Comparison of ENCODE assay signal across 34 cellular contexts in genomic region chr1:199808110-199808870, GRCh38.
A peak's percentile ranks its signal among the peaks of the same experiment; 100 is the strongest.
DNase-seq lines count a peak whose midpoint lies in the region; FAIRE-seq and TF ChIP-seq lines count a peak whose summit lies in the region.
"Had no signal": no experiment of that assay in that cellular context is flagged by ENCODE, and none has a peak within 500 bp of the region (broad histone marks: within the 10 kb centered on the region; RNA-seq: fewer than 3 reads in every experiment).

No MANE protein-coding gene starts in this region.

- in situ Hi-C loops in mammary epithelial cell (cut with MboI; ENCODE audit: low sequenced_read_pairs in 2 of 2): no loop called here

- H3K9me3 ChIP-seq in mammary epithelial cell (replicated peaks; ENCODE audit: insufficient read depth, low read length) (no peaks in the 10 kb centered on the region), breast epithelium (no peaks in the 10 kb centered on the region), tibial artery (no peaks in the 10 kb centered on the region)
- H3K9me3 ChIP-seq: gastroesophageal sphincter, HAP-1, psoas muscle, SK-N-SH, uterus had no signal

- intact Hi-C loops in mammary epithelial cell (cut with micrococcal nuclease): no loop called here
- intact Hi-C loops in breast epithelium (cut with DNase I; ENCODE audit: low total_unique reads): no loop called here
- intact Hi-C loops in tibial artery (cut with DNase I; ENCODE audit: low total_unique reads): no loop called here

- no peak overlapping the region for H3K4me2 ChIP-seq in mammary epithelial cell (ENCODE audit: insufficient read depth, low read depth, low read length)
- H3K4me2 ChIP-seq: hepatocyte, SK-N-SH had no signal

- H3K4me3 ChIP-seq in mammary epithelial cell (replicated peaks in 1 of 3; ENCODE audit: insufficient read depth in 1 of 3, low read depth in 2 of 3, low read length in 3 of 3): no peak overlapping the region
- H3K4me3 ChIP-seq in breast epithelium: no peak overlapping the region
- H3K4me3 ChIP-seq in tibial artery: no peak overlapping the region
- H3K4me3 ChIP-seq: gastroesophageal sphincter, HAP-1, hepatocyte, psoas muscle, uterus had no signal

- BruUV-seq in mammary epithelial cell (replicated peaks; lab: Mats Ljungman, UMichigan): no TSS peak

- H3K9me3 Mint-ChIP-seq in type B pancreatic cell: no peaks in the 10 kb centered on the region
- H3K9me3 Mint-ChIP-seq: activated B cell treated with CpG ODN at 0.5 μM for 24 hours; activated naive CD8-positive, alpha-beta T cell treated with anti-CD3 and anti-CD28 coated beads, Interleukin-2, amount 10 ng/mL, durations not matched to agents 7 days and 5 days; activated T-cell treated with anti-CD3 and anti-CD28 coated beads, Interleukin-2, amount 50 U/mL, for 4 hours; central memory CD8-positive, alpha-beta T cell; dendritic cell treated with granulocyte-macrophage colony-stimulating factor and Interleukin-4, amounts not matched to agents 40 ng/mL and 50 ng/mL, for 4 days; natural killer cell treated with Interleukin-12 subunit alpha and Interleukin-12 subunit beta and Interleukin-15 and Interleukin-18, amount 100 ng/mL, for 72 hours had no signal

- TF ChIP-seq CTCF in mammary epithelial cell (conservative IDR thresholded peaks at IDR 0.05 in 1 of 2, IDR thresholded peaks at IDR 0.05 in 1 of 2; ENCODE audit: extremely low read depth in 1 of 2, insufficient read depth in 1 of 2, low read depth in 1 of 2, low read length in 2 of 2) (no peak), breast epithelium (IDR thresholded peaks at IDR 0.05) (no peak), type B pancreatic cell (conservative IDR thresholded peaks at IDR 0.05) (no peak), tibial artery (IDR thresholded peaks at IDR 0.05) (no peak)

- 50% methylated on average over 2 of the region's 2 CpGs for WGBS in mammary epithelial cell (ENCODE audit: low coverage, missing lambda C conversion rate)

- CTCF ChIA-PET in mammary epithelial cell (lab: Charles Lee; ENCODE audit: low non-redundant PET): no interaction called here

- H3K27ac ChIP-seq in mammary epithelial cell (ENCODE audit: insufficient read depth, low read depth, low read length) (no peak overlapping the region), breast epithelium (no peak overlapping the region), tibial artery (no peak overlapping the region)
- H3K27ac ChIP-seq: gastroesophageal sphincter, hepatocyte, psoas muscle, uterus had no signal

- no peaks in the 10 kb centered on the region for H3K36me3 ChIP-seq in mammary epithelial cell (ENCODE audit: insufficient read depth, low read length)
- H3K36me3 ChIP-seq in breast epithelium: no peaks in the 10 kb centered on the region
- no peaks in the 10 kb centered on the region for H3K36me3 ChIP-seq in tibial artery
- H3K36me3 ChIP-seq: gastroesophageal sphincter, HAP-1, uterus had no signal

- no peaks in the 10 kb centered on the region for H4K20me1 ChIP-seq in mammary epithelial cell (ENCODE audit: insufficient read depth, low read length)

- H2AFZ ChIP-seq in mammary epithelial cell (ENCODE audit: low read depth, low read length): peak overlapping the region; percentile 17
- H2AFZ ChIP-seq: hepatocyte had no signal

- FAIRE-seq in HTR-8/SVneo (lab: Jason Lieb, UNC): no peak
- FAIRE-seq: A204.1, D721Med, GM12892 had no signal

- no peaks in the 10 kb centered on the region for H3K27me3 ChIP-seq in mammary epithelial cell (ENCODE audit: insufficient read depth, low read length)
- no peaks in the 10 kb centered on the region for H3K27me3 ChIP-seq in breast epithelium
- H3K27me3 ChIP-seq in tibial artery: no peaks in the 10 kb centered on the region
- H3K27me3 ChIP-seq: gastroesophageal sphincter, hepatocyte, uterus had no signal

- H3K4me1 ChIP-seq in mammary epithelial cell (ENCODE audit: insufficient read depth, low read length) (peaks cover 10% of the 10 kb centered on the region), breast epithelium (no peaks in the 10 kb centered on the region), tibial artery (no peaks in the 10 kb centered on the region)
- H3K4me1 ChIP-seq: gastroesophageal sphincter, psoas muscle, uterus had no signal

- H3K36me3 Mint-ChIP-seq in type B pancreatic cell: no peaks in the 10 kb centered on the region
- H3K36me3 Mint-ChIP-seq: activated CD8-positive, alpha-beta memory T cell treated with anti-CD3 and anti-CD28 coated beads, Interleukin-2, amount 10 ng/mL, durations not matched to agents 7 days and 5 days; activated naive CD8-positive, alpha-beta T cell treated with anti-CD3 and anti-CD28 coated beads, Interleukin-2, amount 10 ng/mL, durations not matched to agents 7 days and 5 days; CD4-positive, alpha-beta memory T cell; natural killer cell treated with Interleukin-12 subunit alpha and Interleukin-12 subunit beta and Interleukin-15 and Interleukin-18, amount 100 ng/mL, for 72 hours had no signal

- H3K79me2 ChIP-seq in mammary epithelial cell (ENCODE audit: insufficient read depth, low read length): no peaks in the 10 kb centered on the region
- H3K79me2 ChIP-seq: hepatocyte had no signal

- peak overlapping the region; percentile 56 for H3K4me3 Mint-ChIP-seq in type B pancreatic cell
- H3K4me3 Mint-ChIP-seq: activated B cell treated with CpG ODN at 0.5 μM for 24 hours; activated CD8-positive, alpha-beta memory T cell treated with anti-CD3 and anti-CD28 coated beads, Interleukin-2, amount 10 ng/mL, durations not matched to agents 7 days and 5 days; activated naive CD8-positive, alpha-beta T cell treated with anti-CD3 and anti-CD28 coated beads, Interleukin-2, amount 10 ng/mL, durations not matched to agents 7 days and 5 days; activated T-cell treated with anti-CD3 and anti-CD28 coated beads, Interleukin-2, amount 50 U/mL, for 4 hours; B cell; CD4-positive, alpha-beta memory T cell; central memory CD8-positive, alpha-beta T cell; dendritic cell treated with granulocyte-macrophage colony-stimulating factor and Interleukin-4, amounts not matched to agents 40 ng/mL and 50 ng/mL, for 4 days; natural killer cell treated with Interleukin-12 subunit alpha and Interleukin-12 subunit beta and Interleukin-15 and Interleukin-18, amount 100 ng/mL, for 72 hours had no signal

- peak overlapping the region; percentile 86 for H3K27ac Mint-ChIP-seq in type B pancreatic cell
- H3K27ac Mint-ChIP-seq: activated B cell treated with CpG ODN at 0.5 μM for 24 hours; activated CD8-positive, alpha-beta memory T cell treated with anti-CD3 and anti-CD28 coated beads, Interleukin-2, amount 10 ng/mL, durations not matched to agents 7 days and 5 days; activated naive CD8-positive, alpha-beta T cell treated with anti-CD3 and anti-CD28 coated beads, Interleukin-2, amount 10 ng/mL, durations not matched to agents 7 days and 5 days; B cell; CD4-positive, alpha-beta memory T cell; dendritic cell treated with granulocyte-macrophage colony-stimulating factor and Interleukin-4, amounts not matched to agents 40 ng/mL and 50 ng/mL, for 4 days; natural killer cell treated with Interleukin-12 subunit alpha and Interleukin-12 subunit beta and Interleukin-15 and Interleukin-18, amount 100 ng/mL, for 72 hours had no signal

- no peaks in the 10 kb centered on the region for H3K27me3 Mint-ChIP-seq in type B pancreatic cell
- H3K27me3 Mint-ChIP-seq: dendritic cell treated with granulocyte-macrophage colony-stimulating factor and Interleukin-4, amounts not matched to agents 40 ng/mL and 50 ng/mL, for 4 days had no signal

- no peak for TF ChIP-seq POLR2A in breast epithelium (IDR thresholded peaks at IDR 0.05)

- dilution Hi-C loops in mammary epithelial cell (cut with HindIII; ENCODE audit: low sequenced_read_pairs): no loop called here

- peaks cover 6% of the 10 kb centered on the region for H3K4me1 Mint-ChIP-seq in type B pancreatic cell (ENCODE audit: unreplicated experiment)
- H3K4me1 Mint-ChIP-seq: activated B cell treated with CpG ODN at 0.5 μM for 24 hours; activated CD8-positive, alpha-beta memory T cell treated with anti-CD3 and anti-CD28 coated beads, Interleukin-2, amount 10 ng/mL, durations not matched to agents 7 days and 5 days; activated naive CD8-positive, alpha-beta T cell treated with anti-CD3 and anti-CD28 coated beads, Interleukin-2, amount 10 ng/mL, durations not matched to agents 7 days and 5 days; B cell; CD4-positive, alpha-beta memory T cell; central memory CD8-positive, alpha-beta T cell had no signal

- no peak overlapping the region for H3K9ac ChIP-seq in mammary epithelial cell (ENCODE audit: insufficient read depth, low read length)
- H3K9ac ChIP-seq: SK-N-SH had no signal

- DNase-seq in mammary epithelial cell (peak; percentile 58), breast epithelium (ENCODE audit: low spot score in 2 of 2) (no peak), RPMI7951 (ENCODE audit: low read depth) (peak; percentile 37), fibroblast of peridontal ligament (ENCODE audit: extremely low read depth) (peak; percentile 52), type B pancreatic cell (ENCODE audit: extremely low spot score, unreplicated experiment) (no peak), HCEC 1CT (no peak), tibial artery (no peak), HTR-8/SVneo (ENCODE audit: insufficient read length, low spot score) (no peak)
- DNase-seq: activated B cell treated with CpG ODN at 0.5 μM for 24 hours; activated CD8-positive, alpha-beta memory T cell treated with anti-CD3 and anti-CD28 coated beads, Interleukin-2, amount 10 ng/mL, durations not matched to agents 7 days and 5 days; activated gamma-delta T cell; activated naive CD8-positive, alpha-beta T cell treated with anti-CD3 and anti-CD28 coated beads, Interleukin-2, amount 10 ng/mL, durations not matched to agents 7 days and 5 days; activated T-cell treated with anti-CD3 and anti-CD28 coated beads, Interleukin-2, amount 50 U/mL, for 4 hours; CD4-positive, alpha-beta memory T cell; left colon; NCI-H146; NCI-H446; NCI-H82; occipital lobe; psoas muscle; RPMI8226; SK-N-SH; stimulated activated naive CD4-positive, alpha-beta T cell; uterus had no signal

Comparison
In these comparisons a context has a peak if more than half of its experiments do, and no peak if none do; other contexts are left out.
1. DNase-seq: peak in mammary epithelial cell (single experiment), RPMI7951 (single experiment) and fibroblast of peridontal ligament (single experiment); none in breast epithelium (0 of 2), type B pancreatic cell (single experiment), HCEC 1CT (single experiment), tibial artery (0 of 2) and HTR-8/SVneo (single experiment).